Comparison of ENCODE assay signal across 1 cellular context in the genomic region with DNA sequence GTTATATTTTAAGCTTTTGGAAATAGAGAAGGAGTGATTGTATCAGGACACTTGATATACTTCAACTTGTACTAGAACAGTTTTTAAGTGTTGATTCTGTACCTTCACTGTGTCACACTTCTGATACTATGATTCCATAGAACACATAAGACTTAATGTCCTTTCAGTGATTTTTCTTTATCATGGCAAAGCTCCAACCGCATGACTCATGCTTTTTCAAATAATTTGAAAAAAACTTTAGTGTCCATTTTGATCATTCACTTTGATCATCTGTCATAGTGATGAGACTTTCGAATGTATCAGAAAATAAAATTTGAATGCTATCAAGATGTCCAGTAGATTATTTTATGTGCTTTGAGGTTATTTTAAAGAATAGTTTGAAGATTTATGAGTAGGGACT.
TF ChIP-seq lines count a peak whose summit lies in the region.

No MANE protein-coding gene starts in this region.

TF ChIP-seq in HepG2, 621 proteins besides CTCF, POLR2A, EP300 and RAD21:
- TF ChIP-seq JDP2 (CRISPR knock-in tag; IDR thresholded peaks at IDR 0.05; ENCODE audit: borderline replicate concordance): no peak
- TF ChIP-seq NKX3-1 (CRISPR knock-in tag; IDR thresholded peaks at IDR 0.05): no peak
- TF ChIP-seq, protein P1, sequence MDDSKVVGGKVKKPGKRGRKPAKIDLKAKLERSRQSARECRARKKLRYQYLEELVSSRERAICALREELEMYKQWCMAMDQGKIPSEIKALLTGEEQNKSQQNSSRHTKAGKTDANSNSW (CRISPR knock-in tag; IDR thresholded peaks at IDR 0.05; ENCODE audit: borderline replicate concordance): no peak
